ENCODE assay signal across 1 cellular context in genomic region chr15:86837631-86838030, GRCh38.
TF ChIP-seq lines count a peak whose summit lies in the region.

No MANE protein-coding gene starts in this region.

TF ChIP-seq in HEK293, 187 proteins besides CTCF, POLR2A, EP300 and RAD21 (continued from another document):
- TF ChIP-seq ZNF645 (tag by site-specific recombination; IDR thresholded peaks at IDR 0.05) = no peak
TF ChIP-seq in HEK293: peak in this region for 0.
